In genomic region chr2:237691908-237692600, GRCh38 we compare ENCODE assay signal across 8 cellular contexts.
A peak's percentile ranks its signal among the peaks of the same experiment; 100 is the strongest.
DNase-seq lines count a peak whose midpoint lies in the region; ATAC-seq lines count a peak whose summit lies in the region.

No MANE protein-coding gene starts in this region.

- H3K9me3 ChIP-seq in ectodermal cell (ENCODE audit: control insufficient read depth, low read length) = no peaks in the 10 kb centered on the region

- peaks cover 34% of the 10 kb centered on the region for H3K27me3 ChIP-seq in ectodermal cell (ENCODE audit: control insufficient read depth, insufficient read depth, low read length, poor library complexity, severe bottlenecking)

- peak overlapping the region; percentile 95 for H3K27ac Mint-ChIP-seq in activated CD4-positive, alpha-beta memory T cell treated with anti-CD3 and anti-CD28 coated beads, Interleukin-2, amount 10 ng/mL, durations not matched to agents 7 days and 5 days
- peak overlapping the region; percentile 84 for H3K27ac Mint-ChIP-seq in memory B cell

- POLR2A ChIA-PET in activated CD4-positive, alpha-beta memory T cell treated with anti-CD3 and anti-CD28 coated beads, Interleukin-2, amount 10 ng/mL, durations not matched to agents 7 days and 5 days (lab: Charles Lee) = interaction anchor here (1.1 to 13.2 kb wide), 5 partner anchors 11 to 596 kb away, joined by 3 to 385 read pairs (median 20); partner anchors contain the start of gene PER2

- H3K36me3 Mint-ChIP-seq in activated CD4-positive, alpha-beta memory T cell treated with anti-CD3 and anti-CD28 coated beads, Interleukin-2, amount 10 ng/mL, durations not matched to agents 7 days and 5 days (ENCODE audit: low read depth) = peaks cover 30% of the 10 kb centered on the region
- no peaks in the 10 kb centered on the region for H3K36me3 Mint-ChIP-seq in memory B cell

- H3K4me1 ChIP-seq in ectodermal cell (ENCODE audit: control insufficient read depth, insufficient read depth, low read length) = peaks cover 14% of the 10 kb centered on the region

- CTCF ChIA-PET in activated CD4-positive, alpha-beta memory T cell treated with anti-CD3 and anti-CD28 coated beads, Interleukin-2, amount 10 ng/mL, durations not matched to agents 7 days and 5 days (lab: Charles Lee) = interaction anchor here (1.1 to 12.8 kb wide), 4 partner anchors 11 to 83 kb away, joined by 4 to 240 read pairs (median 8); no protein-coding TSS in a partner anchor

- H3K9me3 Mint-ChIP-seq in activated CD4-positive, alpha-beta memory T cell treated with anti-CD3 and anti-CD28 coated beads, Interleukin-2, amount 10 ng/mL, durations not matched to agents 7 days and 5 days = no peaks in the 10 kb centered on the region
- H3K9me3 Mint-ChIP-seq in memory B cell = no peaks in the 10 kb centered on the region

- H3K36me3 ChIP-seq in ectodermal cell (ENCODE audit: control insufficient read depth, insufficient read depth, low read length) = no peaks in the 10 kb centered on the region

- 0 to 1% methylated on average over 85 to 93 of the region's 94 CpGs for WGBS in ectodermal cell, 2 experiments

- ATAC-seq in GM19043 (IDR thresholded peaks at IDR 0.05; ENCODE audit: low read depth, unreplicated experiment) (peak; percentile 40), HG03342 (IDR thresholded peaks at IDR 0.05; ENCODE audit: unreplicated experiment) (peak; percentile 37), memory B cell (ENCODE audit: low read depth) (peak; percentile 54)

- H3K27ac ChIP-seq in ectodermal cell (ENCODE audit: insufficient read depth, low read depth, low read length, poor library complexity, severe bottlenecking) = no peak overlapping the region

- H3K4me3 Mint-ChIP-seq in activated CD4-positive, alpha-beta memory T cell treated with anti-CD3 and anti-CD28 coated beads, Interleukin-2, amount 10 ng/mL, durations not matched to agents 7 days and 5 days = peak overlapping the region; percentile 93
- H3K4me3 Mint-ChIP-seq in memory B cell = peak overlapping the region; percentile 87

- H3K4me3 ChIP-seq in ectodermal cell (ENCODE audit: insufficient read depth, low read depth, low read length) = peak overlapping the region; percentile 71

- no peaks in the 10 kb centered on the region for H3K27me3 Mint-ChIP-seq in activated CD4-positive, alpha-beta memory T cell treated with anti-CD3 and anti-CD28 coated beads, Interleukin-2, amount 10 ng/mL, durations not matched to agents 7 days and 5 days
- H3K27me3 Mint-ChIP-seq in memory B cell = no peaks in the 10 kb centered on the region

- DNase-seq in AML-193 (lab: John Stamatoyannopoulos, UW) (peak; percentile 77 to 86), NCI-H774 (lab: John Stamatoyannopoulos, UW) (peak; percentile 94), memory B cell (ENCODE audit: low spot score in 2 of 2) (peak; percentile 86 to 88)
- DNase-seq in activated CD4-positive, alpha-beta memory T cell treated with anti-CD3 and anti-CD28 coated beads, Interleukin-2, amount 10 ng/mL, durations not matched to agents 7 days and 5 days = peak; percentile 97
- DNase-seq in stimulated activated CD8-positive, alpha-beta memory T cell treated with anti-CD3 and anti-CD28 coated beads, Interleukin-15, amount 100 ng/mL, for 24 hours (ENCODE audit: low read depth) = peak; percentile 94

- H3K4me1 Mint-ChIP-seq in activated CD4-positive, alpha-beta memory T cell treated with anti-CD3 and anti-CD28 coated beads, Interleukin-2, amount 10 ng/mL, durations not matched to agents 7 days and 5 days = peaks cover 60% of the 10 kb centered on the region
- H3K4me1 Mint-ChIP-seq in memory B cell = peaks cover 56% of the 10 kb centered on the region
